In genomic region chr11:9820260-9820659, GRCh38 we compare ENCODE assay signal across 20 cellular contexts.
DNase-seq lines count a peak whose midpoint lies in the region; ATAC-seq and TF ChIP-seq lines count a peak whose summit lies in the region.
"Had no signal": no experiment of that assay in that cellular context is flagged by ENCODE, and none has a peak within 500 bp of the region (broad histone marks: within the 10 kb centered on the region; RNA-seq: fewer than 3 reads in every experiment).

No MANE protein-coding gene starts in this region.

- H3K4me3 ChIP-seq in endodermal cell (ENCODE audit: low read length) (peak overlapping the region; percentile 51), right cardiac atrium (ENCODE audit: low read length) (no peak overlapping the region), tibial nerve (no peak overlapping the region)
- H3K4me3 ChIP-seq: BLaER1, esophagus muscularis mucosa, lung had no signal

- intact Hi-C loops in right cardiac atrium (cut with DNase I): no loop called here

- H3K27me3 ChIP-seq in endodermal cell (ENCODE audit: control insufficient read depth, insufficient read depth, low read length, poor library complexity, severe bottlenecking) (no peaks in the 10 kb centered on the region), right cardiac atrium (ENCODE audit: control insufficient read depth, insufficient read depth) (no peaks in the 10 kb centered on the region), tibial nerve (no peaks in the 10 kb centered on the region)
- H3K27me3 ChIP-seq: BLaER1, esophagus muscularis mucosa had no signal

- H3K36me3 ChIP-seq in endodermal cell (ENCODE audit: control insufficient read depth, insufficient read depth, low read length): no peaks in the 10 kb centered on the region
- peaks cover 0 to 14% (median 0%) of the 10 kb centered on the region in 3 donors for H3K36me3 ChIP-seq in tibial nerve
- H3K36me3 ChIP-seq: BLaER1 had no signal

- 62 to 80% methylated on average over 1 of the region's 1 CpG for WGBS in endodermal cell (ENCODE audit: insufficient coverage in 1 of 2, insufficient read length in 1 of 2), 2 experiments
- WGBS in right cardiac atrium: 31% methylated on average over 1 of the region's 1 CpG
- 28 to 37% methylated on average over 1 of the region's 1 CpG for WGBS in tibial nerve, 2 donors

- H3K9ac ChIP-seq in endodermal cell (ENCODE audit: extremely low read depth, low read length, poor library complexity, severe bottlenecking): peak overlapping the region; percentile 38
- H3K9ac ChIP-seq: BLaER1, KMS-11 had no signal

- TF ChIP-seq EP300 in tibial nerve (IDR thresholded peaks at IDR 0.05): peak in 1 of 2 donors; percentile 45

- no peak for TF ChIP-seq CTCF in endodermal cell (conservative IDR thresholded peaks at IDR 0.05)
- TF ChIP-seq CTCF in tibial nerve (IDR thresholded peaks at IDR 0.05): no peak

- no peaks in the 10 kb centered on the region for H3K9me3 ChIP-seq in endodermal cell (ENCODE audit: control insufficient read depth, low read length)
- no peaks in the 10 kb centered on the region for H3K9me3 ChIP-seq in right cardiac atrium (ENCODE audit: control insufficient read depth, low read length)
- no peaks in the 10 kb centered on the region for H3K9me3 ChIP-seq in tibial nerve
- H3K9me3 ChIP-seq: BLaER1, esophagus muscularis mucosa had no signal

- no peak overlapping the region for H3K27ac ChIP-seq in endodermal cell (ENCODE audit: low read depth, low read length)
- H3K27ac ChIP-seq in right cardiac atrium (ENCODE audit: low read length): peak overlapping the region; percentile 8
- H3K27ac ChIP-seq in tibial nerve: peak overlapping the region in 1 of 4 donors; percentile 10
- H3K27ac ChIP-seq: BLaER1, esophagus muscularis mucosa, KMS-11 had no signal

- no peak overlapping the region for H3K4me3 Mint-ChIP-seq in endodermal cell
- H3K4me3 Mint-ChIP-seq in activated T-cell treated with anti-CD3 and anti-CD28 coated beads, Interleukin-2, amount 50 U/mL, for 24 hours: no peak overlapping the region
- H3K4me3 Mint-ChIP-seq: activated CD4-positive, alpha-beta T cell treated with anti-CD3 and anti-CD28 coated beads, Interleukin-2, amount 10 ng/mL, durations not matched to agents 24 days and 14 days; naive B cell; stimulated activated naive CD8-positive, alpha-beta T cell treated with anti-CD3 and anti-CD28 coated beads, Interleukin-15, amount 100 ng/mL, for 72 hours had no signal

- TF ChIP-seq POLR2A in tibial nerve (IDR thresholded peaks at IDR 0.05): no peak

- H3K36me3 Mint-ChIP-seq in endodermal cell (ENCODE audit: low read depth): no peaks in the 10 kb centered on the region
- H3K36me3 Mint-ChIP-seq in activated T-cell treated with anti-CD3 and anti-CD28 coated beads, Interleukin-2, amount 50 U/mL, for 24 hours (ENCODE audit: low read depth): no peaks in the 10 kb centered on the region
- H3K36me3 Mint-ChIP-seq: naive B cell had no signal

- peaks cover 34% of the 10 kb centered on the region for H3K4me1 Mint-ChIP-seq in endodermal cell
- peaks cover 5% of the 10 kb centered on the region for H3K4me1 Mint-ChIP-seq in activated T-cell treated with anti-CD3 and anti-CD28 coated beads, Interleukin-2, amount 50 U/mL, for 24 hours (ENCODE audit: low read depth)
- H3K4me1 Mint-ChIP-seq: naive B cell; stimulated activated naive CD8-positive, alpha-beta T cell treated with anti-CD3 and anti-CD28 coated beads, Interleukin-15, amount 100 ng/mL, for 72 hours had no signal

- DNase-seq in NCI-H69 (lab: John Stamatoyannopoulos, UW) (peak; percentile 21), endodermal cell (peak; percentile 52), right cardiac atrium (peak; percentile 40 to 81 (median 76)), tibial nerve (ENCODE audit: low spot score in 2 of 2) (peak; percentile 48 to 49), 8988T (no peak)
- no peak for DNase-seq in activated T-cell treated with anti-CD3 and anti-CD28 coated beads, Interleukin-2, amount 50 U/mL, for 24 hours
- DNase-seq: activated CD4-positive, alpha-beta T cell treated with anti-CD3 and anti-CD28 coated beads, Interleukin-2, amount 10 ng/mL, durations not matched to agents 24 days and 14 days; activated CD8-positive, alpha-beta memory T cell treated with anti-CD3 and anti-CD28 coated beads, Interleukin-2, amount 50 U/mL, for 4 hours; activated effector memory CD4-positive, alpha-beta T cell treated with anti-CD3 and anti-CD28 coated beads, Interleukin-2, amount 50 U/mL, for 16 hours; head of caudate nucleus; naive B cell; NCI-H2081 treated with DMSO at 0.1 percent for 48 hours; NCI-H510A treated with DMSO at 0.1 percent for 48 hours; stimulated activated naive CD8-positive, alpha-beta T cell treated with anti-CD3 and anti-CD28 coated beads, Interleukin-15, amount 100 ng/mL, for 72 hours had no signal

- peak; percentile 86 to 95 for ATAC-seq in right cardiac atrium
- ATAC-seq in GM18861 (IDR thresholded peaks at IDR 0.05; ENCODE audit: unreplicated experiment): no peak
- no peak for ATAC-seq in HG03135 (IDR thresholded peaks at IDR 0.05; ENCODE audit: unreplicated experiment)
- ATAC-seq: stimulated activated naive CD8-positive, alpha-beta T cell treated with anti-CD3 and anti-CD28 coated beads, Interleukin-15, amount 100 ng/mL, for 72 hours had no signal

- H3K27ac Mint-ChIP-seq in endodermal cell: peak overlapping the region; percentile 4
- H3K27ac Mint-ChIP-seq in activated T-cell treated with anti-CD3 and anti-CD28 coated beads, Interleukin-2, amount 50 U/mL, for 24 hours: no peak overlapping the region
- H3K27ac Mint-ChIP-seq: activated CD4-positive, alpha-beta T cell treated with anti-CD3 and anti-CD28 coated beads, Interleukin-2, amount 10 ng/mL, durations not matched to agents 24 days and 14 days; stimulated activated naive CD8-positive, alpha-beta T cell treated with anti-CD3 and anti-CD28 coated beads, Interleukin-15, amount 100 ng/mL, for 72 hours had no signal

- no peaks in the 10 kb centered on the region for H3K27me3 Mint-ChIP-seq in endodermal cell (ENCODE audit: insufficient read depth)
- H3K27me3 Mint-ChIP-seq in activated T-cell treated with anti-CD3 and anti-CD28 coated beads, Interleukin-2, amount 50 U/mL, for 24 hours: no peaks in the 10 kb centered on the region
- H3K27me3 Mint-ChIP-seq: activated CD4-positive, alpha-beta T cell treated with anti-CD3 and anti-CD28 coated beads, Interleukin-2, amount 10 ng/mL, durations not matched to agents 24 days and 14 days; naive B cell; stimulated activated naive CD8-positive, alpha-beta T cell treated with anti-CD3 and anti-CD28 coated beads, Interleukin-15, amount 100 ng/mL, for 72 hours had no signal

- H3K4me1 ChIP-seq in endodermal cell (ENCODE audit: control insufficient read depth, insufficient read depth, low read length) (peaks cover 23% of the 10 kb centered on the region), right cardiac atrium (ENCODE audit: control insufficient read depth, insufficient read depth, low read length) (no peaks in the 10 kb centered on the region), tibial nerve (peaks cover 0 to 22% (median 0%) of the 10 kb centered on the region in 4 donors)
- H3K4me1 ChIP-seq: BLaER1 had no signal

- no peaks in the 10 kb centered on the region for H3K9me3 Mint-ChIP-seq in endodermal cell
- H3K9me3 Mint-ChIP-seq in activated T-cell treated with anti-CD3 and anti-CD28 coated beads, Interleukin-2, amount 50 U/mL, for 24 hours: no peaks in the 10 kb centered on the region
- H3K9me3 Mint-ChIP-seq: activated CD4-positive, alpha-beta T cell treated with anti-CD3 and anti-CD28 coated beads, Interleukin-2, amount 10 ng/mL, durations not matched to agents 24 days and 14 days; naive B cell; stimulated activated naive CD8-positive, alpha-beta T cell treated with anti-CD3 and anti-CD28 coated beads, Interleukin-15, amount 100 ng/mL, for 72 hours had no signal

Comparison
In these comparisons a context has a peak if more than half of its experiments do, and no peak if none do; other contexts are left out.
1. DNase-seq: peak in NCI-H69 (single experiment), endodermal cell (single experiment), right cardiac atrium (3 of 3) and tibial nerve (2 of 2); none in 8988T (single experiment) and activated T-cell treated with anti-CD3 and anti-CD28 coated beads, Interleukin-2, amount 50 U/mL, for 24 hours (single experiment).
2. ATAC-seq: peak in right cardiac atrium (2 of 2); none in GM18861 (single experiment) and HG03135 (single experiment).